In genomic region chr2:75627902-75628504, GRCh38 we compare ENCODE assay signal across 8 cellular contexts. TPM values are rescaled to one million over a fixed set of nuclear protein-coding genes. Genes with fewer than 3 reads are reported as not detected.
A peak's percentile ranks its signal among the peaks of the same experiment; 100 is the strongest.
DNase-seq lines count a peak whose midpoint lies in the region; ATAC-seq, FAIRE-seq and TF ChIP-seq lines count a peak whose summit lies in the region.

No MANE protein-coding gene starts in this region.

- H3K4me1 ChIP-seq in ACC112 (ENCODE audit: control insufficient read depth, insufficient read depth, low read length, unreplicated experiment): peaks cover 4% of the 10 kb centered on the region

- H3K27ac ChIP-seq in ACC112 (ENCODE audit: low read depth, low read length) (no peak overlapping the region), VCaP (no peak overlapping the region)

- peak; percentile 88 for FAIRE-seq in GM18507 (lab: Jason Lieb, UNC)
- FAIRE-seq in bronchial epithelial cell (lab: Jason Lieb, UNC): peak; percentile 70

- TF ChIP-seq CTCF in VCaP (conservative IDR thresholded peaks at IDR 0.05) (peak; percentile 92), bronchial epithelial cell (IDR thresholded peaks at IDR 0.05; ENCODE audit: insufficient read depth, low read length, severe bottlenecking) (peak; percentile 94)

- peak overlapping the region; percentile 19 for H2AFZ ChIP-seq in ACC112 (ENCODE audit: low read length, unreplicated experiment)

- no peaks in the 10 kb centered on the region for H3K79me2 ChIP-seq in ACC112 (ENCODE audit: control insufficient read depth, insufficient read depth, low read length, unreplicated experiment)

- peak; percentile 81 for ATAC-seq in HG03045 (IDR thresholded peaks at IDR 0.05; ENCODE audit: unreplicated experiment)

- H3K27me3 ChIP-seq in ACC112 (ENCODE audit: insufficient read depth, low read length) (no peaks in the 10 kb centered on the region), bronchial epithelial cell (ENCODE audit: control insufficient read depth, insufficient read depth, low read length) (no peaks in the 10 kb centered on the region)

- H3K36me3 ChIP-seq in ACC112 (ENCODE audit: insufficient read depth, low read length): no peaks in the 10 kb centered on the region
- H3K36me3 ChIP-seq in bronchial epithelial cell (ENCODE audit: control insufficient read depth, insufficient read depth, low read length): no peaks in the 10 kb centered on the region

- DNase-seq in GM18507 (ENCODE audit: extremely low spot score, insufficient read length, low read depth) (no peak), NCI-H2171 treated with DMSO at 0.1 percent for 48 hours (lab: John Stamatoyannopoulos, UW) (peak; percentile 51), bronchial epithelial cell (ENCODE audit: low read depth) (peak; percentile 67), kidney glomerular epithelial cell (lab: John Stamatoyannopoulos, UW) (peak; percentile 83)
- DNase-seq in stimulated activated CD4-positive, alpha-beta T cell treated with anti-CD3 and anti-CD28 coated beads, Interleukin-4, amount 100 ng/mL, for 4 hours: peak; percentile 27 to 53

- no peak overlapping the region for H3K4me3 ChIP-seq in ACC112 (ENCODE audit: low read depth, low read length)
- H3K4me3 ChIP-seq in bronchial epithelial cell (ENCODE audit: low read depth, low read length): no peak overlapping the region

RNA-seq across cellular contexts. Expression of gene MRPL19, which starts 18.6 kb away (rescaled TPM):
- 36.2 and 51.6 TPM in 2 replicates for total RNA-seq in bronchial epithelial cell
